8 cellular contexts compared by ENCODE assay signal in genomic region chr11:116879789-116880402, GRCh38. TPM values are rescaled to one million over a fixed set of nuclear protein-coding genes. Genes with fewer than 3 reads are reported as not detected.
DNase-seq lines count a peak whose midpoint lies in the region; ATAC-seq and TF ChIP-seq lines count a peak whose summit lies in the region.

No MANE protein-coding gene starts in this region.

- no peak overlapping the region for H3K4me3 ChIP-seq in Loucy (ENCODE audit: low read length, poor library complexity, severe bottlenecking)
- H3K4me3 ChIP-seq in dorsolateral prefrontal cortex: no peak overlapping the region
- H3K4me3 ChIP-seq in vagina: no peak overlapping the region

- H3K4me1 Mint-ChIP-seq in activated naive CD8-positive, alpha-beta T cell treated with anti-CD3 and anti-CD28 coated beads, Interleukin-2, amount 10 ng/mL, durations not matched to agents 7 days and 5 days: peaks cover 8% of the 10 kb centered on the region
- peaks cover 17% of the 10 kb centered on the region for H3K4me1 Mint-ChIP-seq in activated naive CD8-positive, alpha-beta T cell treated with anti-CD3 and anti-CD28 coated beads for 36 hours

- peak; percentile 84 for ATAC-seq in activated naive CD8-positive, alpha-beta T cell treated with anti-CD3 and anti-CD28 coated beads, Interleukin-2, amount 10 ng/mL, durations not matched to agents 7 days and 5 days (ENCODE audit: low read depth)

- no peak overlapping the region for H2AFZ ChIP-seq in Loucy (ENCODE audit: low read length)

- POLR2A ChIA-PET in activated naive CD8-positive, alpha-beta T cell treated with anti-CD3 and anti-CD28 coated beads, Interleukin-2, amount 10 ng/mL, durations not matched to agents 7 days and 5 days (lab: Charles Lee): interaction anchor here (0.7 to 1.0 kb wide), 3 partner anchors 27 to 223 kb away, joined by 3 to 4 read pairs (median 3); no protein-coding TSS in a partner anchor

- H3K27me3 Mint-ChIP-seq in activated naive CD8-positive, alpha-beta T cell treated with anti-CD3 and anti-CD28 coated beads, Interleukin-2, amount 10 ng/mL, durations not matched to agents 7 days and 5 days: no peaks in the 10 kb centered on the region
- no peaks in the 10 kb centered on the region for H3K27me3 Mint-ChIP-seq in activated naive CD8-positive, alpha-beta T cell treated with anti-CD3 and anti-CD28 coated beads for 36 hours

- H3K9me3 ChIP-seq in Loucy (ENCODE audit: insufficient read depth, low read depth, low read length) (no peaks in the 10 kb centered on the region), vagina (no peaks in the 10 kb centered on the region)

- H4K20me1 ChIP-seq in Loucy (ENCODE audit: insufficient read depth, low read length, poor library complexity, severe bottlenecking): no peaks in the 10 kb centered on the region

- H3K9me3 Mint-ChIP-seq in activated naive CD8-positive, alpha-beta T cell treated with anti-CD3 and anti-CD28 coated beads, Interleukin-2, amount 10 ng/mL, durations not matched to agents 7 days and 5 days: no peaks in the 10 kb centered on the region
- H3K9me3 Mint-ChIP-seq in activated naive CD8-positive, alpha-beta T cell treated with anti-CD3 and anti-CD28 coated beads for 36 hours: no peaks in the 10 kb centered on the region

- peaks cover 6% of the 10 kb centered on the region for H3K36me3 Mint-ChIP-seq in activated naive CD8-positive, alpha-beta T cell treated with anti-CD3 and anti-CD28 coated beads, Interleukin-2, amount 10 ng/mL, durations not matched to agents 7 days and 5 days
- H3K36me3 Mint-ChIP-seq in activated naive CD8-positive, alpha-beta T cell treated with anti-CD3 and anti-CD28 coated beads for 36 hours: peaks cover 4% of the 10 kb centered on the region

- no peak overlapping the region for H3K4me2 ChIP-seq in Loucy (ENCODE audit: low read depth, low read length, poor library complexity, severe bottlenecking)

- H3K27ac ChIP-seq in dorsolateral prefrontal cortex: peak overlapping the region in 49 of 59 donors; percentile 3 to 88 (median 67)
- no peak overlapping the region for H3K27ac ChIP-seq in vagina

- H3K9me2 ChIP-seq in Loucy (replicated peaks; ENCODE audit: low read depth, low read length): no peaks in the 10 kb centered on the region

- no peak for DNase-seq in activated naive CD8-positive, alpha-beta T cell treated with anti-CD3 and anti-CD28 coated beads, Interleukin-2, amount 10 ng/mL, durations not matched to agents 7 days and 5 days
- no peak for DNase-seq in activated naive CD8-positive, alpha-beta T cell treated with anti-CD3 and anti-CD28 coated beads for 36 hours
- DNase-seq in RPMI8226 (peak; percentile 68), dorsolateral prefrontal cortex (no peak), medulla oblongata (ENCODE audit: extremely low spot score) (peak; percentile 89), vagina (ENCODE audit: extremely low spot score in 2 of 2) (no peak)
- no peak for DNase-seq in stimulated activated CD4-positive, alpha-beta T cell treated with anti-CD3 and anti-CD28 coated beads, Interleukin-2, amount 100 ng/mL, for 24 hours

- H3K36me3 ChIP-seq in Loucy (ENCODE audit: insufficient read depth, low read length) (peaks cover 5% of the 10 kb centered on the region; the same call in 1 of the 2 replicates), vagina (peaks cover 0 to 6% of the 10 kb centered on the region in 2 donors)

- no peaks in the 10 kb centered on the region for H3F3A ChIP-seq in Loucy (ENCODE audit: low read depth)

- H3K4me1 ChIP-seq in Loucy (ENCODE audit: insufficient read depth, low read length, poor library complexity, severe bottlenecking) (peaks cover 40% of the 10 kb centered on the region), vagina (no peaks in the 10 kb centered on the region)

- TF ChIP-seq POLR2A in vagina (IDR thresholded peaks at IDR 0.05): no peak

- peak; percentile 84 for TF ChIP-seq CTCF in Loucy (conservative IDR thresholded peaks at IDR 0.05; ENCODE audit: low read length)
- peak in 55 of 56 donors; percentile 39 to 88 (median 74) for TF ChIP-seq CTCF in dorsolateral prefrontal cortex (IDR thresholded peaks at IDR 0.05 in 54 of 56, conservative IDR thresholded peaks at IDR 0.05 in 2 of 56; ENCODE audit: low read depth in 1 of 56, partially characterized antibody in 56 of 56)
- peak in 2 of 3 experiments; percentile 49 to 55 for TF ChIP-seq CTCF in vagina (IDR thresholded peaks at IDR 0.05)

- H3K4me3 Mint-ChIP-seq in activated naive CD8-positive, alpha-beta T cell treated with anti-CD3 and anti-CD28 coated beads, Interleukin-2, amount 10 ng/mL, durations not matched to agents 7 days and 5 days: no peak overlapping the region
- no peak overlapping the region for H3K4me3 Mint-ChIP-seq in activated naive CD8-positive, alpha-beta T cell treated with anti-CD3 and anti-CD28 coated beads for 36 hours

- H3K27ac Mint-ChIP-seq in activated naive CD8-positive, alpha-beta T cell treated with anti-CD3 and anti-CD28 coated beads, Interleukin-2, amount 10 ng/mL, durations not matched to agents 7 days and 5 days: no peak overlapping the region
- H3K27ac Mint-ChIP-seq in activated naive CD8-positive, alpha-beta T cell treated with anti-CD3 and anti-CD28 coated beads for 36 hours: no peak overlapping the region

- H3K79me2 ChIP-seq in Loucy (ENCODE audit: insufficient read depth, low read length): no peaks in the 10 kb centered on the region

- intact Hi-C loops in dorsolateral prefrontal cortex (cut with DNase I): loop anchor here (5.0 to 10.0 kb wide), 4 partner anchors 43 to 345 kb away; partner anchors contain the start of genes SIK3 (in 2 of the 2), APOA1 (in 1 of the 2) and APOA5 (in 1 of the 2)
- intact Hi-C loops in vagina (cut with DNase I): no loop called here

- H3K27me3 ChIP-seq in Loucy (ENCODE audit: insufficient read depth, low read length, poor library complexity, severe bottlenecking) (no peaks in the 10 kb centered on the region), dorsolateral prefrontal cortex (no peaks in the 10 kb centered on the region), vagina (no peaks in the 10 kb centered on the region)

- H3K9ac ChIP-seq in Loucy (ENCODE audit: low read depth, low read length, poor library complexity, severe bottlenecking): no peak overlapping the region

RNA-seq across cellular contexts. Expression of gene APOA1, which starts 42.5 kb away (rescaled TPM):
- total RNA-seq in activated naive CD8-positive, alpha-beta T cell treated with anti-CD3 and anti-CD28 coated beads, Interleukin-2, amount 10 ng/mL, durations not matched to agents 7 days and 5 days: under 1 TPM; 0.44 to 0.45 TPM
- under 1 TPM in 1 of 2 experiments, not detected in 1; 0.33 TPM for total RNA-seq in activated naive CD8-positive, alpha-beta T cell treated with anti-CD3 and anti-CD28 coated beads for 36 hours
- total RNA-seq in dorsolateral prefrontal cortex (1 to 10 TPM in 16 of 120 experiments, under 1 TPM in 53, not detected in 51; 0.32 to 2.2 (median 0.72) TPM), vagina (2.2 TPM)

RNA-seq across cellular contexts. Expression of gene APOC3, which starts 50.2 kb away (rescaled TPM):
- not detected for total RNA-seq in activated naive CD8-positive, alpha-beta T cell treated with anti-CD3 and anti-CD28 coated beads, Interleukin-2, amount 10 ng/mL, durations not matched to agents 7 days and 5 days
- not detected for total RNA-seq in activated naive CD8-positive, alpha-beta T cell treated with anti-CD3 and anti-CD28 coated beads for 36 hours
- not detected for total RNA-seq in dorsolateral prefrontal cortex
- total RNA-seq in vagina: not detected

RNA-seq across cellular contexts. Expression of gene APOA4, which starts 56.8 kb away (rescaled TPM):
- not detected for total RNA-seq in activated naive CD8-positive, alpha-beta T cell treated with anti-CD3 and anti-CD28 coated beads, Interleukin-2, amount 10 ng/mL, durations not matched to agents 7 days and 5 days
- not detected for total RNA-seq in activated naive CD8-positive, alpha-beta T cell treated with anti-CD3 and anti-CD28 coated beads for 36 hours
- not detected for total RNA-seq in dorsolateral prefrontal cortex
- total RNA-seq in vagina: not detected

Comparison
In these comparisons a context has a peak if more than half of its experiments do, and no peak if none do; other contexts are left out.
1. DNase-seq: peak in RPMI8226 (single experiment) and medulla oblongata (single experiment); none in activated naive CD8-positive, alpha-beta T cell treated with anti-CD3 and anti-CD28 coated beads, Interleukin-2, amount 10 ng/mL, durations not matched to agents 7 days and 5 days (single experiment), activated naive CD8-positive, alpha-beta T cell treated with anti-CD3 and anti-CD28 coated beads for 36 hours (single experiment), dorsolateral prefrontal cortex (0 of 10), vagina (0 of 2) and stimulated activated CD4-positive, alpha-beta T cell treated with anti-CD3 and anti-CD28 coated beads, Interleukin-2, amount 100 ng/mL, for 24 hours (0 of 2).
2. Peak in every context shown above with its lines, with median percentiles within 50 percentile points of each other: CTCF ChIP-seq.